In the genomic region with DNA sequence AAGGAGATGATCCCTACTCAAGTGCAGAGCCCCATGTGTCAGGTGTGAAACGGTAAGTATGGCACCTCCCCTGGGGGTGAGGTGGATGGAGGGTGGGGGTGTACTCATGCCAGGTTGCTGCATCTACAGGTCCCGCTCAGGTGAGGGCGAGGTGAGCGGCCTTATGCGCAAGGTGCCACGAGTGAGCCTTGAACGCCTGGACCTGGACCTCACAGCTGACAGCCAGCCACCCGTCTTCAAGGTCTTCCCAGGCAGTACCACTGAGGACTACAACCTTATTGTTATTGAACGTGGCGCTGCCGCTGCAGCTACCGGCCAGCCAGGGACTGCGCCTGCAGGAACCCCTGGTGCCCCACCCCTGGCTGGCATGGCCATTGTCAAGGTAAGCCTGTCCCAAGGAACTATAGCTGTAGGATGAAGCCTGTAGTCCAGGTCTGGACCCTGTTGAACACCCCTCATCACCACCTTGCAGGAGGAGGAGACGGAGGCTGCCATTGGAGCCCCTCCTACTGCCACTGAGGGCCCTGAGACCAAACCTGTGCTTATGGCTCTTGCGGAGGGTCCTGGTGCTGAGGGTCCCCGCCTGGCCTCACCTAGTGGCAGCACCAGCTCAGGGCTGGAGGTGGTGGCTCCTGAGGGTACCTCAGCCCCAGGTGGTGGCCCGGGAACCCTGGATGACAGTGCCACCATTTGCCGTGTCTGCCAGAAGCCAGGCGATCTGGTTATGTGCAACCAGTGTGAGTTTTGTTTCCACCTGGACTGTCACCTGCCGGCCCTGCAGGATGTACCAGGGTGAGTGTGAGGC, we compare ENCODE assay signal across 25 cellular contexts. TPM values are rescaled to one million over a fixed set of nuclear protein-coding genes. Genes with fewer than 3 reads are reported as not detected.
DNase-seq lines count a peak whose midpoint lies in the region; ATAC-seq, FAIRE-seq and TF ChIP-seq lines count a peak whose summit lies in the region.
"Had no signal": no experiment of that assay in that cellular context is flagged by ENCODE, and none has a peak within 500 bp of the region (broad histone marks: within the 10 kb centered on the region; RNA-seq: fewer than 3 reads in every experiment).

No MANE protein-coding gene starts in this region.

- H3K4me2 ChIP-seq in DND-41 (ENCODE audit: insufficient read depth, low read length) (peak overlapping the region; percentile 84; the same call in 1 of the 2 replicates), K562 (ENCODE audit: insufficient read depth, low read length) (no peak overlapping the region)

- no peak for TF ChIP-seq EP300 in K562 (IDR thresholded peaks at IDR 0.05; ENCODE audit: low read length)

- peaks cover 80% of the 10 kb centered on the region for H3K36me3 ChIP-seq in DND-41 (ENCODE audit: insufficient read depth, low read length)
- peaks cover 89% of the 10 kb centered on the region for H3K36me3 ChIP-seq in K562 (ENCODE audit: control insufficient read depth, insufficient read depth, low read length)

- H3K27ac ChIP-seq in DND-41 (ENCODE audit: low read length): no peak overlapping the region
- H3K27ac ChIP-seq in K562 (ENCODE audit: extremely low read depth, low read depth, low read length): no peak overlapping the region
- H3K27ac ChIP-seq: C4-2B had no signal

- no peak for TF ChIP-seq CTCF in DND-41 (IDR thresholded peaks at IDR 0.05; ENCODE audit: borderline replicate concordance, extremely low read depth, low read length, poor library complexity, severe bottlenecking)
- no peak for TF ChIP-seq CTCF in K562 (IDR thresholded peaks at IDR 0.05 in 2 of 3, conservative IDR thresholded peaks at IDR 0.05 in 1 of 3; ENCODE audit: insufficient read depth in 2 of 3, low read depth in 1 of 3, low read length in 3 of 3)
- no peak for TF ChIP-seq CTCF in neural crest cell (conservative IDR thresholded peaks at IDR 0.05)
- TF ChIP-seq CTCF in GM13976 (IDR thresholded peaks at IDR 0.05; ENCODE audit: borderline replicate concordance, control extremely low read depth, extremely low read depth, insufficient read depth, missing control alignments): no peak

- no TSS peak for BruUV-seq in K562 (replicated peaks; lab: Mats Ljungman, UMichigan)

- H3K9me3 Mint-ChIP-seq in activated T-cell treated with anti-CD3 and anti-CD28 coated beads, Interleukin-2, amount 50 U/mL, for 24 hours: no peaks in the 10 kb centered on the region
- no peaks in the 10 kb centered on the region for H3K9me3 Mint-ChIP-seq in activated T-cell treated with anti-CD3 and anti-CD28 coated beads, Interleukin-2, amount 50 U/mL, for 4 hours
- no peaks in the 10 kb centered on the region for H3K9me3 Mint-ChIP-seq in neural crest cell

- H3K36me3 Mint-ChIP-seq in activated T-cell treated with anti-CD3 and anti-CD28 coated beads, Interleukin-2, amount 50 U/mL, for 24 hours (ENCODE audit: low read depth): peaks cover 93% of the 10 kb centered on the region
- peaks cover 60% of the 10 kb centered on the region for H3K36me3 Mint-ChIP-seq in activated T-cell treated with anti-CD3 and anti-CD28 coated beads, Interleukin-2, amount 50 U/mL, for 4 hours (ENCODE audit: insufficient read depth)
- H3K36me3 Mint-ChIP-seq in neural crest cell (ENCODE audit: low read depth): peaks cover 44% of the 10 kb centered on the region

- no peak overlapping the region for H3K4me3 ChIP-seq in DND-41 (ENCODE audit: low read depth in 1 of 2, low read length in 2 of 2)
- no peak overlapping the region for H3K4me3 ChIP-seq in K562

- CTCF ChIA-PET in K562 (lab: Yijun Ruan, JAX; ENCODE audit: low intra/inter-chr PET ratio): no interaction called here

- H3K27me3 ChIP-seq in DND-41 (ENCODE audit: insufficient read depth, low read length, poor library complexity) (no peaks in the 10 kb centered on the region), K562 (ENCODE audit: control insufficient read depth in 2 of 2, insufficient read depth in 2 of 2, low read length in 2 of 2) (no peaks in the 10 kb centered on the region)

- H4K20me1 ChIP-seq in DND-41 (ENCODE audit: insufficient read depth, low read length) (peaks cover 86% of the 10 kb centered on the region), K562 (replicated peaks; ENCODE audit: control insufficient read depth, insufficient read depth, low read length) (peaks cover 44% of the 10 kb centered on the region)

- no peak overlapping the region for H3K4me3 Mint-ChIP-seq in activated T-cell treated with anti-CD3 and anti-CD28 coated beads, Interleukin-2, amount 50 U/mL, for 24 hours
- H3K4me3 Mint-ChIP-seq in activated T-cell treated with anti-CD3 and anti-CD28 coated beads, Interleukin-2, amount 50 U/mL, for 4 hours: no peak overlapping the region
- peak overlapping the region; percentile 74 for H3K4me3 Mint-ChIP-seq in neural crest cell

- H3K79me2 ChIP-seq in DND-41 (ENCODE audit: insufficient read depth, low read length) (peaks cover 84% of the 10 kb centered on the region), K562 (ENCODE audit: control insufficient read depth, insufficient read depth, low read length) (peaks cover 55% of the 10 kb centered on the region)

- no peaks in the 10 kb centered on the region for H3K27me3 Mint-ChIP-seq in activated T-cell treated with anti-CD3 and anti-CD28 coated beads, Interleukin-2, amount 50 U/mL, for 24 hours
- H3K27me3 Mint-ChIP-seq in activated T-cell treated with anti-CD3 and anti-CD28 coated beads, Interleukin-2, amount 50 U/mL, for 4 hours (ENCODE audit: low read depth): no peaks in the 10 kb centered on the region
- peaks cover 26% of the 10 kb centered on the region for H3K27me3 Mint-ChIP-seq in neural crest cell (ENCODE audit: low read depth)

- peak overlapping the region; percentile 64 for H3K27ac Mint-ChIP-seq in activated T-cell treated with anti-CD3 and anti-CD28 coated beads, Interleukin-2, amount 50 U/mL, for 24 hours
- H3K27ac Mint-ChIP-seq in neural crest cell (ENCODE audit: unreplicated experiment): no peak overlapping the region

- H2AFZ ChIP-seq in DND-41 (ENCODE audit: low read depth, low read length) (no peak overlapping the region), K562 (ENCODE audit: low read depth, low read length) (no peak overlapping the region)

- no peak for TF ChIP-seq RAD21 in K562 (CRISPR knock-in tag; conservative IDR thresholded peaks at IDR 0.05 in 1 of 2, IDR thresholded peaks at IDR 0.05 in 1 of 2)

- peaks cover 49% of the 10 kb centered on the region for H3K4me1 Mint-ChIP-seq in activated T-cell treated with anti-CD3 and anti-CD28 coated beads, Interleukin-2, amount 50 U/mL, for 24 hours (ENCODE audit: low read depth)
- H3K4me1 Mint-ChIP-seq in activated T-cell treated with anti-CD3 and anti-CD28 coated beads, Interleukin-2, amount 50 U/mL, for 4 hours (ENCODE audit: low read depth): peaks cover 32% of the 10 kb centered on the region
- peaks cover 46% of the 10 kb centered on the region for H3K4me1 Mint-ChIP-seq in neural crest cell

- TF ChIP-seq POLR2A in K562 (conservative IDR thresholded peaks at IDR 0.05): no peak

- in situ Hi-C loops in K562 (cut with MboI): no loop called here
- in situ Hi-C loops in GM13976 (cut with MboI; ENCODE audit: low sequenced_read_pairs, unreplicated experiment): no loop called here

- FAIRE-seq in K562 (lab: Jason Lieb, UNC): no peak
- FAIRE-seq: G401.6, GM12892, GM18507, RCC 7860 had no signal

- H3K9me3 ChIP-seq in DND-41 (ENCODE audit: insufficient read depth, low read length, severe bottlenecking) (no peaks in the 10 kb centered on the region), K562 (replicated peaks; ENCODE audit: control insufficient read depth, insufficient read depth, low read depth, low read length) (no peaks in the 10 kb centered on the region)

- H3K9ac ChIP-seq in DND-41 (ENCODE audit: low read depth, low read length) (no peak overlapping the region), K562 (ENCODE audit: insufficient read depth in 1 of 2, low read depth in 2 of 2, low read length in 2 of 2) (peak overlapping the region in 1 of 2 experiments; percentile 62; a peak in 2 of 4 replicates)

- no peak for ATAC-seq in activated T-cell treated with anti-CD3 and anti-CD28 coated beads, Interleukin-2, amount 50 U/mL, for 4 hours
- ATAC-seq in DND-41 (ENCODE audit: insufficient read depth, low read depth): no peak
- ATAC-seq in K562: no peak
- ATAC-seq in HG03159 (IDR thresholded peaks at IDR 0.05; ENCODE audit: unreplicated experiment): no peak
- ATAC-seq: Right ventricle myocardium inferior had no signal

- DNase-seq in activated T-cell treated with anti-CD3 and anti-CD28 coated beads, Interleukin-2, amount 50 U/mL, for 24 hours: peak; percentile 28
- DNase-seq in activated T-cell treated with anti-CD3 and anti-CD28 coated beads, Interleukin-2, amount 50 U/mL, for 4 hours: no peak
- DNase-seq in DND-41 (no peak), K562 (ENCODE audit: extremely low read depth in 1 of 4, low spot score in 3 of 4) (no peak), neural crest cell (ENCODE audit: low read depth, low spot score) (no peak), middle frontal gyrus (ENCODE audit: extremely low spot score, low spot score) (no peak), GM13976 (ENCODE audit: low spot score) (no peak)
- DNase-seq: AML-193; Calu3; CD8-positive, alpha-beta memory T cell; DMS153; NCI-H1092; NCI-H1436; NCI-H187 treated with DMSO at 0.1 percent for 48 hours; NCI-H2107; NCI-H446 treated with DMSO at 0.1 percent for 48 hours; NCI-H526 treated with DMSO at 0.1 percent for 48 hours; OCI-M1 had no signal

- POLR2A ChIA-PET in K562 (lab: Yijun Ruan, JAX): interaction anchor here (0.7 to 0.8 kb wide), 2 partner anchors 27 to 31 kb away, joined by 3 to 4 read pairs; no protein-coding TSS in a partner anchor

- WGBS in K562 (ENCODE audit: insufficient coverage, low coverage, missing lambda C conversion rate): 98% methylated on average over 16 of the region's 20 CpGs

- intact Hi-C loops in K562 (cut with micrococcal nuclease): no loop called here

- peaks cover 8% of the 10 kb centered on the region for H3K9me1 ChIP-seq in K562 (ENCODE audit: control insufficient read depth, insufficient read depth, low read length)

- H3K4me1 ChIP-seq in DND-41 (ENCODE audit: insufficient read depth, low read length): peaks cover 75% of the 10 kb centered on the region
- peaks cover 19 to 39% of the 10 kb centered on the region in 2 experiments for H3K4me1 ChIP-seq in K562 (replicated peaks in 1 of 2; ENCODE audit: control insufficient read depth in 2 of 2, insufficient read depth in 2 of 2, low read length in 2 of 2)

RNA-seq across cellular contexts. Expression of a gene that starts 5.2 kb away (rescaled TPM):
- total RNA-seq in activated T-cell treated with anti-CD3 and anti-CD28 coated beads, Interleukin-2, amount 50 U/mL, for 4 hours: 100 to 1,000 TPM; 850 to 963 (median 920) TPM
- total RNA-seq in K562 (2011; cell fraction: chromatin; rRNA removed; ENCODE audit: low replicate concordance): 526 and 1,695 TPM in 2 replicates
- 1,048 and 1,300 TPM in 2 replicates for total RNA-seq in K562 (2011; cell fraction: nucleolus; rRNA removed)
- 609 and 709 TPM in 2 replicates for total RNA-seq in K562 (2011; cell fraction: nucleoplasm; rRNA removed)
- total RNA-seq in K562 (2014; rRNA removed) (779 and 1,386 TPM in 2 replicates), K562 (2014; rRNA removed; fragmentation: Illumina TruSeq; extraction: Trizol) (358 and 467 TPM in 2 replicates), K562 (2015; rRNA removed; fragmentation: Illumina TruSeq; extraction: Trizol) (523 and 570 TPM in 2 replicates), K562 (2021) (752 and 797 TPM in 2 replicates), neural crest cell (964 and 1,000 TPM in 2 replicates)
- polyA plus RNA-seq in K562 (2011; rRNA removed) (434 and 1,024 TPM in 2 replicates), K562 (2014; fragmentation: Illumina TruSeq; extraction: Trizol) (640 and 764 TPM in 2 replicates), K562 (2014; fragmentation: Nextera tagmentation; extraction: Ambion mirVana) (10 to 100 TPM; 12.1 to 29.3 TPM), K562 (2014; rRNA removed) (490 and 541 TPM in 2 replicates)
- 553 and 1,059 TPM in 2 replicates for polyA plus RNA-seq in K562 (2011; cell fraction: cytosol; rRNA removed)
- polyA plus RNA-seq in K562 (2011; cell fraction: nucleus; rRNA removed): 1,513 and 2,015 TPM in 2 replicates
- 1,261 and 1,407 TPM in 2 replicates for polyA plus RNA-seq in K562 (2012)
- 826 and 1,247 TPM in 2 replicates for polyA minus RNA-seq in K562 (2011; rRNA and poly(A)+ RNA removed)
- 1,076 and 1,289 TPM in 2 replicates for polyA minus RNA-seq in K562 (2011; cell fraction: cytosol; rRNA and poly(A)+ RNA removed)
- polyA minus RNA-seq in K562 (2011; cell fraction: nucleus; rRNA and poly(A)+ RNA removed): 406 and 505 TPM in 2 replicates

RNA-seq across cellular contexts. Expression of a gene that starts 5.8 kb away (rescaled TPM):
- total RNA-seq in activated T-cell treated with anti-CD3 and anti-CD28 coated beads, Interleukin-2, amount 50 U/mL, for 4 hours: 100 to 1,000 TPM; 117 to 128 (median 119) TPM
- total RNA-seq in K562 (2011; cell fraction: chromatin; rRNA removed; ENCODE audit: low replicate concordance): 34.9 and 55.0 TPM in 2 replicates
- total RNA-seq in K562 (2011; cell fraction: nucleolus; rRNA removed): 42.5 and 47.5 TPM in 2 replicates
- total RNA-seq in K562 (2011; cell fraction: nucleoplasm; rRNA removed): 36.2 and 43.3 TPM in 2 replicates
- total RNA-seq in K562 (2014; rRNA removed): 127 and 142 TPM in 2 replicates
- 49.3 and 58.4 TPM in 2 replicates for total RNA-seq in K562 (2014; rRNA removed; fragmentation: Illumina TruSeq; extraction: Trizol)
- 86.9 and 87.2 TPM in 2 replicates for total RNA-seq in K562 (2015; rRNA removed; fragmentation: Illumina TruSeq; extraction: Trizol)
- 88.4 and 89.8 TPM in 2 replicates for total RNA-seq in K562 (2021)
- polyA plus RNA-seq in K562 (2011; rRNA removed): 81.7 and 86.7 TPM in 2 replicates
- polyA plus RNA-seq in K562 (2011; cell fraction: cytosol; rRNA removed): 111 and 116 TPM in 2 replicates
- polyA plus RNA-seq in K562 (2011; cell fraction: nucleus; rRNA removed): 72.3 and 77.4 TPM in 2 replicates
- 122 and 150 TPM in 2 replicates for polyA plus RNA-seq in K562 (2012)
- 110 and 112 TPM in 2 replicates for polyA plus RNA-seq in K562 (2014; fragmentation: Illumina TruSeq; extraction: Trizol)
- 10 to 100 TPM; 57.6 to 71.1 TPM for polyA plus RNA-seq in K562 (2014; fragmentation: Nextera tagmentation; extraction: Ambion mirVana)
- 154 and 159 TPM in 2 replicates for polyA plus RNA-seq in K562 (2014; rRNA removed)
- 162 and 173 TPM in 2 replicates for polyA minus RNA-seq in K562 (2011; rRNA and poly(A)+ RNA removed)
- polyA minus RNA-seq in K562 (2011; cell fraction: cytosol; rRNA and poly(A)+ RNA removed): 59.5 and 70.2 TPM in 2 replicates
- 15.3 and 24.0 TPM in 2 replicates for polyA minus RNA-seq in K562 (2011; cell fraction: nucleus; rRNA and poly(A)+ RNA removed)
- total RNA-seq in neural crest cell: 61.6 and 64.6 TPM in 2 replicates

RNA-seq across cellular contexts. Expression of a gene that starts 9.3 kb away (rescaled TPM):
- total RNA-seq in activated T-cell treated with anti-CD3 and anti-CD28 coated beads, Interleukin-2, amount 50 U/mL, for 4 hours: 100 to 1,000 TPM; 138 to 155 (median 153) TPM
- total RNA-seq in K562 (2011; cell fraction: chromatin; rRNA removed; ENCODE audit: low replicate concordance): 47.2 and 87.3 TPM in 2 replicates
- total RNA-seq in K562 (2011; cell fraction: nucleolus; rRNA removed): 77.7 and 87.6 TPM in 2 replicates
- 51.2 and 56.4 TPM in 2 replicates for total RNA-seq in K562 (2011; cell fraction: nucleoplasm; rRNA removed)
- total RNA-seq in K562 (2014; rRNA removed) (101 and 139 TPM in 2 replicates), K562 (2014; rRNA removed; fragmentation: Illumina TruSeq; extraction: Trizol) (79.2 and 81.1 TPM in 2 replicates), K562 (2015; rRNA removed; fragmentation: Illumina TruSeq; extraction: Trizol) (85.7 and 86.5 TPM in 2 replicates), K562 (2021) (127 and 131 TPM in 2 replicates), neural crest cell (113 and 119 TPM in 2 replicates)
- polyA plus RNA-seq in K562 (2011; rRNA removed) (92.0 and 117 TPM in 2 replicates), K562 (2014; fragmentation: Illumina TruSeq; extraction: Trizol) (137 and 163 TPM in 2 replicates), K562 (2014; fragmentation: Nextera tagmentation; extraction: Ambion mirVana) (1 to 10 TPM in 1 of 2 experiments, under 1 TPM in 1; 0.92 to 1.5 TPM), K562 (2014; rRNA removed) (84.8 and 96.4 TPM in 2 replicates)
- polyA plus RNA-seq in K562 (2011; cell fraction: cytosol; rRNA removed): 81.3 and 96.5 TPM in 2 replicates
- 119 and 126 TPM in 2 replicates for polyA plus RNA-seq in K562 (2011; cell fraction: nucleus; rRNA removed)
- 112 and 160 TPM in 2 replicates for polyA plus RNA-seq in K562 (2012)
- polyA minus RNA-seq in K562 (2011; rRNA and poly(A)+ RNA removed): 69.1 and 92.2 TPM in 2 replicates
- 57.2 and 68.0 TPM in 2 replicates for polyA minus RNA-seq in K562 (2011; cell fraction: cytosol; rRNA and poly(A)+ RNA removed)
- 15.5 and 29.4 TPM in 2 replicates for polyA minus RNA-seq in K562 (2011; cell fraction: nucleus; rRNA and poly(A)+ RNA removed)

RNA-seq across cellular contexts. Expression of a gene that starts 24.1 kb away (rescaled TPM):
- 10 to 100 TPM; 12.4 to 16.9 (median 12.7) TPM for total RNA-seq in activated T-cell treated with anti-CD3 and anti-CD28 coated beads, Interleukin-2, amount 50 U/mL, for 4 hours
- total RNA-seq in K562 (2011; cell fraction: chromatin; rRNA removed; ENCODE audit: low replicate concordance): 118 and 203 TPM in 2 replicates
- total RNA-seq in K562 (2011; cell fraction: nucleolus; rRNA removed): 122 and 125 TPM in 2 replicates
- 136 and 199 TPM in 2 replicates for total RNA-seq in K562 (2011; cell fraction: nucleoplasm; rRNA removed)
- total RNA-seq in K562 (2014; rRNA removed) (11.5 and 13.3 TPM in 2 replicates), K562 (2014; rRNA removed; fragmentation: Illumina TruSeq; extraction: Trizol) (5.7 and 6.5 TPM in 2 replicates), K562 (2015; rRNA removed; fragmentation: Illumina TruSeq; extraction: Trizol) (7.2 and 8.3 TPM in 2 replicates), K562 (2021) (18.8 and 19.8 TPM in 2 replicates), neural crest cell (40.5 and 43.3 TPM in 2 replicates)
- polyA plus RNA-seq in K562 (2011; rRNA removed) (17.0 and 25.4 TPM in 2 replicates), K562 (2014; fragmentation: Illumina TruSeq; extraction: Trizol) (13.4 and 15.1 TPM in 2 replicates), K562 (2014; fragmentation: Nextera tagmentation; extraction: Ambion mirVana) (1 to 10 TPM in 1 of 2 experiments, under 1 TPM in 1; 0.31 to 1.6 TPM), K562 (2014; rRNA removed) (28.2 and 29.3 TPM in 2 replicates)
- 15.8 and 20.8 TPM in 2 replicates for polyA plus RNA-seq in K562 (2011; cell fraction: cytosol; rRNA removed)
- polyA plus RNA-seq in K562 (2011; cell fraction: nucleus; rRNA removed): 140 and 224 TPM in 2 replicates
- polyA plus RNA-seq in K562 (2012): 14.1 and 31.8 TPM in 2 replicates
- 7.8 and 8.5 TPM in 2 replicates for polyA minus RNA-seq in K562 (2011; rRNA and poly(A)+ RNA removed)
- 5.7 and 10.1 TPM in 2 replicates for polyA minus RNA-seq in K562 (2011; cell fraction: cytosol; rRNA and poly(A)+ RNA removed)
- 27.2 and 29.3 TPM in 2 replicates for polyA minus RNA-seq in K562 (2011; cell fraction: nucleus; rRNA and poly(A)+ RNA removed)

RNA-seq across cellular contexts. Expression of a gene that starts 29.5 kb away (rescaled TPM):
- total RNA-seq in activated T-cell treated with anti-CD3 and anti-CD28 coated beads, Interleukin-2, amount 50 U/mL, for 4 hours: 10 to 100 TPM; 15.4 to 16.7 (median 16.1) TPM
- total RNA-seq in K562 (2011; cell fraction: chromatin; rRNA removed; ENCODE audit: low replicate concordance): 5.0 and 18.1 TPM in 2 replicates
- total RNA-seq in K562 (2011; cell fraction: nucleolus; rRNA removed): 20.8 and 21.2 TPM in 2 replicates
- 9.8 and 10.9 TPM in 2 replicates for total RNA-seq in K562 (2011; cell fraction: nucleoplasm; rRNA removed)
- total RNA-seq in K562 (2014; rRNA removed) (7.2 and 7.8 TPM in 2 replicates), K562 (2014; rRNA removed; fragmentation: Illumina TruSeq; extraction: Trizol) (0.32 and 0.58 TPM in 2 replicates), K562 (2015; rRNA removed; fragmentation: Illumina TruSeq; extraction: Trizol) (2.2 and 2.7 TPM in 2 replicates), K562 (2021) (14.0 and 16.1 TPM in 2 replicates), neural crest cell (24.1 and 27.3 TPM in 2 replicates)
- polyA plus RNA-seq in K562 (2011; rRNA removed) (1.4 and 4.0 TPM in 2 replicates), K562 (2014; fragmentation: Illumina TruSeq; extraction: Trizol) (1.8 and 4.7 TPM in 2 replicates), K562 (2014; fragmentation: Nextera tagmentation; extraction: Ambion mirVana) (under 1 TPM; 0.08 to 0.13 TPM), K562 (2014; rRNA removed) (5.8 and 6.8 TPM in 2 replicates)
- 3.6 and 10.4 TPM in 2 replicates for polyA plus RNA-seq in K562 (2011; cell fraction: cytosol; rRNA removed)
- polyA plus RNA-seq in K562 (2011; cell fraction: nucleus; rRNA removed): 7.2 and 14.2 TPM in 2 replicates
- polyA plus RNA-seq in K562 (2012): 11.7 TPM in 2 replicates
- 1.9 and 2.0 TPM in 2 replicates for polyA minus RNA-seq in K562 (2011; rRNA and poly(A)+ RNA removed)
- polyA minus RNA-seq in K562 (2011; cell fraction: cytosol; rRNA and poly(A)+ RNA removed): 5.1 and 6.6 TPM in 2 replicates
- 10.7 and 11.2 TPM in 2 replicates for polyA minus RNA-seq in K562 (2011; cell fraction: nucleus; rRNA and poly(A)+ RNA removed)
